ENCODE assay signal across 1 cellular context in genomic region chr2:28428486-28428885, GRCh38.
TF ChIP-seq lines count a peak whose summit lies in the region.

No MANE protein-coding gene starts in this region.

TF ChIP-seq in GM23338, 12 proteins besides CTCF, POLR2A, EP300 and RAD21 (continued from another document):
- no peak for TF ChIP-seq ZNF462 (CRISPR knock-in tag; IDR thresholded peaks at IDR 0.05)
- TF ChIP-seq, protein P1, sequence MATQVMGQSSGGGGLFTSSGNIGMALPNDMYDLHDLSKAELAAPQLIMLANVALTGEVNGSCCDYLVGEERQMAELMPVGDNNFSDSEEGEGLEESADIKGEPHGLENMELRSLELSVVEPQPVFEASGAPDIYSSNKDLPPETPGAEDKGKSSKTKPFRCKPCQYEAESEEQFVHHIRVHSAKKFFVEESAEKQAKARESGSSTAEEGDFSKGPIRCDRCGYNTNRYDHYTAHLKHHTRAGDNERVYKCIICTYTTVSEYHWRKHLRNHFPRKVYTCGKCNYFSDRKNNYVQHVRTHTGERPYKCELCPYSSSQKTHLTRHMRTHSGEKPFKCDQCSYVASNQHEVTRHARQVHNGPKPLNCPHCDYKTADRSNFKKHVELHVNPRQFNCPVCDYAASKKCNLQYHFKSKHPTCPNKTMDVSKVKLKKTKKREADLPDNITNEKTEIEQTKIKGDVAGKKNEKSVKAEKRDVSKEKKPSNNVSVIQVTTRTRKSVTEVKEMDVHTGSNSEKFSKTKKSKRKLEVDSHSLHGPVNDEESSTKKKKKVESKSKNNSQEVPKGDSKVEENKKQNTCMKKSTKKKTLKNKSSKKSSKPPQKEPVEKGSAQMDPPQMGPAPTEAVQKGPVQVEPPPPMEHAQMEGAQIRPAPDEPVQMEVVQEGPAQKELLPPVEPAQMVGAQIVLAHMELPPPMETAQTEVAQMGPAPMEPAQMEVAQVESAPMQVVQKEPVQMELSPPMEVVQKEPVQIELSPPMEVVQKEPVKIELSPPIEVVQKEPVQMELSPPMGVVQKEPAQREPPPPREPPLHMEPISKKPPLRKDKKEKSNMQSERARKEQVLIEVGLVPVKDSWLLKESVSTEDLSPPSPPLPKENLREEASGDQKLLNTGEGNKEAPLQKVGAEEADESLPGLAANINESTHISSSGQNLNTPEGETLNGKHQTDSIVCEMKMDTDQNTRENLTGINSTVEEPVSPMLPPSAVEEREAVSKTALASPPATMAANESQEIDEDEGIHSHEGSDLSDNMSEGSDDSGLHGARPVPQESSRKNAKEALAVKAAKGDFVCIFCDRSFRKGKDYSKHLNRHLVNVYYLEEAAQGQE (IDR thresholded peaks at IDR 0.05; ENCODE audit: unreplicated experiment): no peak
